13 cellular contexts compared by ENCODE assay signal in the genomic region with DNA sequence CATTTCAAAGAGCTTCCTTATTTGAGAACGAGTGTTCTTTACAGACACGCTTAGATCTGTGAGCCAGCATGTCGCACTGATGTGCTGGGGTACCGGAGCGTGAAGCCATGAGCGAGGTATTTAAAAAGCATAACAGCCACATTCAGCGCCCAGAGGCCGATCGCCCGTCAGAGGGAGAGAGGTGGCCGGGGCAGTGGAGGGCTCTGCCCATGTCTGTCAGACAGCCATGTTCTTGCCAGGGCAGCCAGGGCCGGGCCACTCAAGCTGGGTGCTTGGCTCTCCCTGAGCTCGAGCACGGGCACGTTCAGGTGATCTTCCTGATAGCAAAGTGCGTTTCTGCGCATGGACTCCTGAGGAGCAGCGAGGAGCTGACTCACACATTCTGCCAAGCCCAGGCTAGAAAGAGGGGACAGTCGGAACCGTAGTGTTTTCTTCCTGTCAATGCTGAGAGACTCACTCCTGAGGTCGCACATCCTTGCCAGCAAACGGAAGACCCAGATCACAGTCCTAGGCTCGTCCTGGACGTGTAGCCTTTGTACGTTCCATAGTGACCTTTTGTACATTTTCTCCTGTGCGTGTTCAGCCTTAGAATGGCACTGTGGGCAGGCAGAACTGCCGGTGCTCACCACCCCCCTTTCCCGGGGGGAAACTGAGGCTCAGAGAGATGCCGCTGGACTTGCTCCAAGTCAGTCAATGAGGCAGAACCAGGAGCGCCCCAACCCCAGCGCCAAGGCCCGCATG.
DNase-seq lines count a peak whose midpoint lies in the region; ATAC-seq and TF ChIP-seq lines count a peak whose summit lies in the region.
"Had no signal": no experiment of that assay in that cellular context is flagged by ENCODE, and none has a peak within 500 bp of the region (broad histone marks: within the 10 kb centered on the region; RNA-seq: fewer than 3 reads in every experiment).

No MANE protein-coding gene starts in this region.

- H3K27me3 ChIP-seq in muscle layer of duodenum (ENCODE audit: low read depth, low read length) (no peaks in the 10 kb centered on the region), upper lobe of right lung (no peaks in the 10 kb centered on the region), SJCRH30 (no peaks in the 10 kb centered on the region)

- no peak overlapping the region for H3K4me3 ChIP-seq in muscle layer of duodenum (ENCODE audit: low read depth in 1 of 2, low read length in 2 of 2)
- H3K4me3 ChIP-seq in upper lobe of right lung: no peak overlapping the region
- H3K4me3 ChIP-seq in SJCRH30: no peak overlapping the region

- TF ChIP-seq CTCF in upper lobe of right lung (IDR thresholded peaks at IDR 0.05): no peak

- H3K36me3 ChIP-seq in muscle layer of duodenum (ENCODE audit: control insufficient read depth in 1 of 2, insufficient read depth in 2 of 2, low read length in 2 of 2) (peaks cover 0 to 10% of the 10 kb centered on the region in 2 donors), upper lobe of right lung (no peaks in the 10 kb centered on the region), SJCRH30 (no peaks in the 10 kb centered on the region)

- peaks cover 23% of the 10 kb centered on the region for H3K9me3 Mint-ChIP-seq in activated naive CD4-positive, alpha-beta T cell treated with anti-CD3 and anti-CD28 coated beads, Interleukin-2, amount 50 U/mL, for 24 hours

- peaks cover 0 to 12% of the 10 kb centered on the region in 2 donors for H3K9me3 ChIP-seq in muscle layer of duodenum (ENCODE audit: control insufficient read depth in 1 of 2, low read length in 2 of 2)
- H3K9me3 ChIP-seq in upper lobe of right lung: peaks cover 10% of the 10 kb centered on the region
- no peaks in the 10 kb centered on the region for H3K9me3 ChIP-seq in SJCRH30 (replicated peaks)

- intact Hi-C loops in upper lobe of right lung (cut with DNase I): no loop called here

- no peaks in the 10 kb centered on the region for H3K27me3 Mint-ChIP-seq in activated naive CD4-positive, alpha-beta T cell treated with anti-CD3 and anti-CD28 coated beads, Interleukin-2, amount 50 U/mL, for 24 hours

- H3K4me1 ChIP-seq in muscle layer of duodenum (ENCODE audit: control insufficient read depth in 1 of 2, insufficient read depth in 2 of 2, low read length in 2 of 2): peaks cover 10 to 26% of the 10 kb centered on the region in 2 donors
- no peaks in the 10 kb centered on the region for H3K4me1 ChIP-seq in upper lobe of right lung
- no peaks in the 10 kb centered on the region for H3K4me1 ChIP-seq in SJCRH30

- H3K36me3 Mint-ChIP-seq in activated naive CD4-positive, alpha-beta T cell treated with anti-CD3 and anti-CD28 coated beads, Interleukin-2, amount 50 U/mL, for 24 hours: peaks cover 48% of the 10 kb centered on the region

- no peak for DNase-seq in activated naive CD4-positive, alpha-beta T cell (lab: John Stamatoyannopoulos, UW)
- peak; percentile 55 for DNase-seq in upper lobe of right lung
- DNase-seq in NCI-H774 (lab: John Stamatoyannopoulos, UW): no peak
- DNase-seq in MV-4-11 (lab: John Stamatoyannopoulos, UW): no peak
- DNase-seq in SJCRH30: no peak
- DNase-seq: central memory CD4-positive, alpha-beta T cell; DMS53; NCI-H1694 treated with DMSO at 0.1 percent for 48 hours; NCI-H82; SIG-M5 had no signal

- peak overlapping the region; percentile 46 for H3K27ac Mint-ChIP-seq in activated naive CD4-positive, alpha-beta T cell treated with anti-CD3 and anti-CD28 coated beads, Interleukin-2, amount 50 U/mL, for 24 hours

- peaks cover 33% of the 10 kb centered on the region for H3K4me1 Mint-ChIP-seq in activated naive CD4-positive, alpha-beta T cell treated with anti-CD3 and anti-CD28 coated beads, Interleukin-2, amount 50 U/mL, for 24 hours

- H3K27ac ChIP-seq in muscle layer of duodenum (ENCODE audit: low read length) (peak overlapping the region; percentile 72), upper lobe of right lung (no peak overlapping the region), SJCRH30 (no peak overlapping the region)

- peak; percentile 42 for ATAC-seq in esophagus mucosa
- ATAC-seq in upper lobe of right lung: no peak

- no peak overlapping the region for H3K4me3 Mint-ChIP-seq in activated naive CD4-positive, alpha-beta T cell treated with anti-CD3 and anti-CD28 coated beads, Interleukin-2, amount 50 U/mL, for 24 hours
